In the genomic region with DNA sequence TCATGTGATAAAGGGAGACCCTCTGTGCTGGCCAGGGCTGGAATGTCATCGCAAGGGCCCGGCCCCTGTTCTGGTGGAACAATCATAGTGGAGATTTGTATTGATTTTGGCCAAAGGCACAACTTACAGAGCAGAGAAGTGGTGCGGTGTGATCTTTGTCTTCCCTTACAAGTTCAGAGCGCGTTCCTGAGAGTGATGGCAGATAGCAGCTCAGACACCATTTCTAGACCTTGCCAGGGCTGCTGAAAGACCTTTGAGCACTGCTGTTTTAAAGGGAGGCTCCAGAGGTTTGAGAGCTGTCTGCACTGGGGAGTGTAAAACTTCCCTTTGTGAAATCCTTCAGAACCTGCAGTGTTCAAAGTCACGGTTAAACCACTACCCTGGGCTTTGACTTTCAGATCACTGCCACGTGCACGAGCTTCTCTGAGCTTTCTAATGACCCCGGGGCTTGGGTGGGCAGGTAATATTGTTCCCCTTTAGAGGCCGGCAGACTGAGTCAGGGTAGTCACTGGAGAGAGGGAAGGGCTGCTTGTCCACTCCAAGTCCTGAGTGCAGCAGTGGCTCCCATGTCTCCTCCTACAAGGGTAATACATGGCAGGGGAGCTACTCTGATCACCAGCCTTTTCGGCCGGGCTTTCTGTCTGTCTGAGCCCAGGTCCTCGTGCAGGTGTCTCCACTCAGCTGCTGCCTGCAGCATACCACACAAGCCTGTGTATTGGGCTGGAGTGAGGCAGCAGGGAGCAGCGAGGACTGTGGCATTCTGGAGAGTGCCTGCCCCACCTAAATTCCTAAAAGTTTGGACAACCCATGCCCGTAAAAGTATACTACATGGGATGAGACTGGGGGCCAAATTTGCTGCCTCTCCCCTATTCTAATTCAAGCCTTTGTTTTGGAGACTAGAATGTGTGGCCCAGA, we compare ENCODE assay signal across 16 cellular contexts.
DNase-seq lines count a peak whose midpoint lies in the region; ATAC-seq and TF ChIP-seq lines count a peak whose summit lies in the region.
"Had no signal": no experiment of that assay in that cellular context is flagged by ENCODE, and none has a peak within 500 bp of the region (broad histone marks: within the 10 kb centered on the region; RNA-seq: fewer than 3 reads in every experiment).

No MANE protein-coding gene starts in this region.

- H3K9me1 ChIP-seq in IMR-90 (ENCODE audit: insufficient read depth, low read length) = peaks cover 50% of the 10 kb centered on the region

- peak overlapping the region; percentile 70 for H2AK9ac ChIP-seq in IMR-90 (replicated peaks; ENCODE audit: low read depth, low read length, poor library complexity)

- no peak overlapping the region; the same call in 1 of the 2 replicates for H3K56ac ChIP-seq in IMR-90 (ENCODE audit: extremely low read depth, insufficient read depth, low read length)

- no peak for TF ChIP-seq CTCF in CD4-positive, alpha-beta T cell (IDR thresholded peaks at IDR 0.05)
- no peak for TF ChIP-seq CTCF in IMR-90 (conservative IDR thresholded peaks at IDR 0.05; ENCODE audit: low read depth, low read length)
- TF ChIP-seq CTCF in brain (conservative IDR thresholded peaks at IDR 0.05) = no peak
- no peak for TF ChIP-seq CTCF in nephron progenitor cell (IDR thresholded peaks at IDR 0.05)
- no peak for TF ChIP-seq CTCF in suprapubic skin (IDR thresholded peaks at IDR 0.05)

- POLR2A ChIA-PET in CD4-positive, alpha-beta T cell (lab: Charles Lee) = no interaction called here
- POLR2A ChIA-PET in IMR-90 (lab: Charles Lee; ENCODE audit: unreplicated experiment) = no interaction called here

- peak overlapping the region in 1 of 2 experiments; percentile 14; a peak in 1 of 4 replicates for H4K8ac ChIP-seq in IMR-90 (ENCODE audit: low read depth in 2 of 2, low read length in 2 of 2)

- in situ Hi-C loops in IMR-90 (cut with MboI; ENCODE audit: low sequenced_read_pairs) = no loop called here

- no peak for TF ChIP-seq RAD21 in IMR-90 (IDR thresholded peaks at IDR 0.05; ENCODE audit: low read length)

- no peak for ATAC-seq in CD4-positive, alpha-beta T cell (ENCODE audit: poor library complexity)
- no peak for ATAC-seq in IMR-90 (ENCODE audit: low read depth)
- ATAC-seq in SK-N-SH treated with all-trans-retinoic acid at 6 μM for 48 hours = no peak
- ATAC-seq: PC-3; stimulated activated naive B cell treated with anti-CD40 and anti-IgM and Interleukin-4, amounts not matched to agents 10 μg/mL and 1 μg/mL and 100 μg/mL, for 72 hours had no signal

- H3K4me1 ChIP-seq in IMR-90 (ENCODE audit: control insufficient read depth, insufficient read depth, low read length) (peaks cover 63% of the 10 kb centered on the region), suprapubic skin (peaks cover 47% of the 10 kb centered on the region)

- peak overlapping the region; percentile 35; the same call in 1 of the 2 replicates for H2BK120ac ChIP-seq in IMR-90 (ENCODE audit: low read depth, low read length)

- TF ChIP-seq EP300 in suprapubic skin (IDR thresholded peaks at IDR 0.05) = no peak

- 94% methylated on average over 3 of the region's 15 CpGs; no CpG with 5 or more reads in 1 of the 2 experiments for WGBS in IMR-90 (ENCODE audit: extremely low coverage in 2 of 2, insufficient read length in 1 of 2), 2 experiments
- WGBS in suprapubic skin = 83% methylated on average over 10 of the region's 15 CpGs

- H3K27me3 ChIP-seq in CD4-positive, alpha-beta T cell (ENCODE audit: control insufficient read depth, insufficient read depth, low read length) = no peaks in the 10 kb centered on the region
- H3K27me3 ChIP-seq in IMR-90 (ENCODE audit: control insufficient read depth, insufficient read depth, low read length) (no peaks in the 10 kb centered on the region), suprapubic skin (no peaks in the 10 kb centered on the region)
- H3K27me3 ChIP-seq: dorsolateral prefrontal cortex had no signal

- peaks cover 53 to 97% of the 10 kb centered on the region in 2 experiments; a peak in 3 of 4 replicates for H3K79me1 ChIP-seq in IMR-90 (ENCODE audit: low read depth in 1 of 2, low read length in 2 of 2)

- no peak overlapping the region for H3K9ac ChIP-seq in IMR-90 (ENCODE audit: low read depth, low read length)

- H3K9me3 Mint-ChIP-seq in CD4-positive, alpha-beta T cell = no peaks in the 10 kb centered on the region
- H3K9me3 Mint-ChIP-seq in brain (no peaks in the 10 kb centered on the region), nephron progenitor cell (no peaks in the 10 kb centered on the region)
- H3K9me3 Mint-ChIP-seq: stimulated activated naive B cell treated with anti-CD40 and anti-IgM and Interleukin-4, amounts not matched to agents 10 μg/mL and 1 μg/mL and 100 μg/mL, for 72 hours had no signal

- H3K36me3 ChIP-seq in IMR-90 (ENCODE audit: control insufficient read depth, insufficient read depth, low read length) = peaks cover 31% of the 10 kb centered on the region
- H3K36me3 ChIP-seq in suprapubic skin = peaks cover 47% of the 10 kb centered on the region

- no peak overlapping the region for H3K27ac ChIP-seq in CD4-positive, alpha-beta T cell (ENCODE audit: low read depth, low read length)
- peak overlapping the region; percentile 16; the same call in 1 of the 2 replicates for H3K27ac ChIP-seq in IMR-90 (ENCODE audit: insufficient read depth, low read length)
- no peak overlapping the region for H3K27ac ChIP-seq in suprapubic skin

- H3K4me1 Mint-ChIP-seq in CD4-positive, alpha-beta T cell (ENCODE audit: low read depth) = peaks cover 49% of the 10 kb centered on the region
- H3K4me1 Mint-ChIP-seq in brain (peaks cover 99% of the 10 kb centered on the region), nephron progenitor cell (peaks cover 99% of the 10 kb centered on the region)

- no peak for TF ChIP-seq POLR2A in IMR-90 (IDR thresholded peaks at IDR 0.05; ENCODE audit: low read depth, low read length)
- TF ChIP-seq POLR2A in suprapubic skin (IDR thresholded peaks at IDR 0.05) = no peak

- no TSS peak for BruUV-seq in IMR-90 (replicated peaks; lab: Mats Ljungman, UMichigan)

- H3K14ac ChIP-seq in IMR-90 (replicated peaks; ENCODE audit: low read depth, low read length) = peak overlapping the region; percentile 76

- H3K4me3 ChIP-seq in IMR-90 (ENCODE audit: insufficient read depth, low read depth, low read length) = no peak overlapping the region
- H3K4me3 ChIP-seq in suprapubic skin = no peak overlapping the region
- H3K4me3 ChIP-seq: dorsolateral prefrontal cortex had no signal

- H4K91ac ChIP-seq in IMR-90 (ENCODE audit: insufficient read depth, low read depth, low read length) = peak overlapping the region; percentile 47

- no peak overlapping the region for H4K5ac ChIP-seq in IMR-90 (ENCODE audit: low read depth, low read length)

- no peak for DNase-seq in CD4-positive, alpha-beta T cell
- no peak for DNase-seq in IMR-90
- no peak for DNase-seq in nephron progenitor cell
- DNase-seq in NCI-H1436 (lab: John Stamatoyannopoulos, UW) = no peak
- DNase-seq in GM19240 (ENCODE audit: insufficient read length, low spot score) = no peak
- DNase-seq in suprapubic skin (ENCODE audit: low spot score in 2 of 2) = no peak
- DNase-seq: activated gamma-delta T cell treated with Interleukin-2 at 50 U/mL for 16 hours; dorsolateral prefrontal cortex; GOT3; hypothalamus; NCI-H187; NCI-H446; PC-3; stimulated activated naive B cell treated with anti-CD40 and anti-IgM and Interleukin-4, amounts not matched to agents 10 μg/mL and 1 μg/mL and 100 μg/mL, for 72 hours had no signal

- no peaks in the 10 kb centered on the region for H3K9me3 ChIP-seq in CD4-positive, alpha-beta T cell (ENCODE audit: control insufficient read depth, low read length)
- H3K9me3 ChIP-seq in IMR-90 (ENCODE audit: control insufficient read depth, insufficient read depth, low read length) (no peaks in the 10 kb centered on the region), suprapubic skin (no peaks in the 10 kb centered on the region)

- peak overlapping the region; percentile 11 for H2BK5ac ChIP-seq in IMR-90 (ENCODE audit: low read depth, low read length, poor library complexity, severe bottlenecking)

- peak overlapping the region; percentile 10 for H2AFZ ChIP-seq in IMR-90 (replicated peaks; ENCODE audit: low read length, poor library complexity)

- intact Hi-C loops in CD4-positive, alpha-beta T cell (cut with DNase I, micrococcal nuclease) = no loop called here
- intact Hi-C loops in IMR-90 (cut with micrococcal nuclease) = no loop called here

- CTCF ChIA-PET in CD4-positive, alpha-beta T cell (lab: Charles Lee) = no interaction called here
- CTCF ChIA-PET in IMR-90 (lab: Yijun Ruan, JAX) = no interaction called here

- no peak overlapping the region for H3K4me3 Mint-ChIP-seq in CD4-positive, alpha-beta T cell
- no peak overlapping the region for H3K4me3 Mint-ChIP-seq in brain
- peak overlapping the region; percentile 54 for H3K4me3 Mint-ChIP-seq in nephron progenitor cell
- H3K4me3 Mint-ChIP-seq: stimulated activated naive B cell treated with anti-CD40 and anti-IgM and Interleukin-4, amounts not matched to agents 10 μg/mL and 1 μg/mL and 100 μg/mL, for 72 hours had no signal

- 0 out of 2 replicates have a peak overlapping the region, but pooled peaks have one; percentile 1 for H2AK5ac ChIP-seq in IMR-90 (ENCODE audit: low read depth, low read length)

- no peak overlapping the region for H2BK15ac ChIP-seq in IMR-90 (ENCODE audit: low read depth, low read length)

- dilution Hi-C loops in IMR-90 (cut with HindIII; ENCODE audit: low sequenced_read_pairs, unreplicated experiment) = no loop called here

- H3K23ac ChIP-seq in IMR-90 (ENCODE audit: low read depth, low read length) = peak overlapping the region; percentile 76

- H3K4ac ChIP-seq in IMR-90 (ENCODE audit: low read depth, low read length) = peak overlapping the region; percentile 63

- H4K20me1 ChIP-seq in IMR-90 (ENCODE audit: insufficient read depth, low read length) = peaks cover 60% of the 10 kb centered on the region

- H3K36me3 Mint-ChIP-seq in CD4-positive, alpha-beta T cell (ENCODE audit: low read depth) = no peaks in the 10 kb centered on the region
- H3K36me3 Mint-ChIP-seq in brain = peaks cover 21% of the 10 kb centered on the region
- peaks cover 7% of the 10 kb centered on the region for H3K36me3 Mint-ChIP-seq in nephron progenitor cell (ENCODE audit: low read depth)

- H3K4me2 ChIP-seq in IMR-90 (ENCODE audit: low read depth, low read length) = no peak overlapping the region

- no peaks in the 10 kb centered on the region for H3K27me3 Mint-ChIP-seq in CD4-positive, alpha-beta T cell
- no peaks in the 10 kb centered on the region for H3K27me3 Mint-ChIP-seq in brain
- no peaks in the 10 kb centered on the region for H3K27me3 Mint-ChIP-seq in nephron progenitor cell (ENCODE audit: low read depth, poor library complexity)
- H3K27me3 Mint-ChIP-seq: stimulated activated naive B cell treated with anti-CD40 and anti-IgM and Interleukin-4, amounts not matched to agents 10 μg/mL and 1 μg/mL and 100 μg/mL, for 72 hours had no signal

- H2BK20ac ChIP-seq in IMR-90 (ENCODE audit: low read depth, low read length) = peak overlapping the region; percentile 6; the same call in 1 of the 2 replicates

- no peak overlapping the region for H3K18ac ChIP-seq in IMR-90 (ENCODE audit: low read depth, low read length)

- peak overlapping the region; percentile 68 for H3K27ac Mint-ChIP-seq in CD4-positive, alpha-beta T cell
- H3K27ac Mint-ChIP-seq in brain (peak overlapping the region; percentile 15 to 92 (median 71)), nephron progenitor cell (peak overlapping the region; percentile 87)
- H3K27ac Mint-ChIP-seq: stimulated activated naive B cell treated with anti-CD40 and anti-IgM and Interleukin-4, amounts not matched to agents 10 μg/mL and 1 μg/mL and 100 μg/mL, for 72 hours had no signal
